ENCODE assay signal across 32 cellular contexts in genomic region chr10:3672220-3672619, GRCh38.
"Had no signal": no experiment of that assay in that cellular context is flagged by ENCODE, and none has a peak within 500 bp of the region (broad histone marks: within the 10 kb centered on the region; RNA-seq: fewer than 3 reads in every experiment).

No MANE protein-coding gene starts in this region.

- H3K27me3 Mint-ChIP-seq: effector memory CD8-positive, alpha-beta T cell had no signal

- H3K4me3 ChIP-seq: heart left ventricle, pancreas, prostate gland, sigmoid colon, smooth muscle cell, uterus had no signal

- FAIRE-seq: astrocyte, pancreas, TTC549 had no signal

- ATAC-seq: effector memory CD8-positive, alpha-beta T cell; foreskin keratinocyte; heart left ventricle; pancreas; stimulated activated memory B cell treated with anti-CD40 and anti-IgM and Interleukin-4, amounts not matched to agents 10 μg/mL and 1 μg/mL and 100 μg/mL, for 72 hours; stimulated activated naive CD8-positive, alpha-beta T cell treated with anti-CD3 and anti-CD28 coated beads, Interleukin-15, amount 100 ng/mL, for 72 hours had no signal

- H3K27me3 ChIP-seq: foreskin keratinocyte, heart left ventricle, pancreas, sigmoid colon, uterus had no signal

- H3K36me3 ChIP-seq: heart left ventricle, pancreas, prostate gland, sigmoid colon, uterus had no signal

- H3K4me1 ChIP-seq: foreskin keratinocyte, prostate gland, sigmoid colon, uterus had no signal

- H3K27ac ChIP-seq: foreskin keratinocyte, heart left ventricle, pancreas, prostate gland, sigmoid colon, uterus, VCaP had no signal

- H3K9me3 Mint-ChIP-seq: activated naive CD4-positive, alpha-beta T cell treated with anti-CD3 and anti-CD28 coated beads for 36 hours; effector memory CD8-positive, alpha-beta T cell; immature natural killer cell; mesothelial cell of epicardium; naive B cell; stimulated activated memory B cell treated with anti-CD40 and anti-IgM and Interleukin-4, amounts not matched to agents 10 μg/mL and 1 μg/mL and 100 μg/mL, for 72 hours; stimulated activated naive CD8-positive, alpha-beta T cell treated with anti-CD3 and anti-CD28 coated beads, Interleukin-15, amount 100 ng/mL, for 72 hours; type B pancreatic cell had no signal

- DNase-seq: activated CD4-positive, alpha-beta T cell treated with anti-CD3 and anti-CD28 coated beads for 4 hours; activated CD4-positive, alpha-beta T cell treated with anti-CD3 and anti-CD28 coated beads, Interleukin-2, amount 50 U/mL, for 4 hours; activated effector memory CD4-positive, alpha-beta T cell treated with anti-CD3 and anti-CD28 coated beads, Interleukin-2, amount 50 U/mL, for 16 hours; activated naive CD4-positive, alpha-beta T cell treated with anti-CD3 and anti-CD28 coated beads for 36 hours; amniotic stem cell; caudate nucleus; cortex of kidney; effector memory CD8-positive, alpha-beta T cell; erythroblast; foreskin keratinocyte; heart left ventricle; hypothalamus; immature natural killer cell; naive B cell; nephron progenitor cell; pancreas; sigmoid colon; stimulated activated CD4-positive, alpha-beta T cell treated with anti-CD3 and anti-CD28 coated beads, Interleukin-1b, Interleukin-23, amount 100 ng/mL, for 48 hours; stimulated activated CD4-positive, alpha-beta T cell treated with anti-CD3 and anti-CD28 coated beads, Interleukin-4, amount 100 ng/mL, for 4 hours; stimulated activated CD8-positive, alpha-beta memory T cell treated with anti-CD3 and anti-CD28 coated beads, Interleukin-4, amount 100 ng/mL, for 48 hours; stimulated activated naive CD8-positive, alpha-beta T cell treated with anti-CD3 and anti-CD28 coated beads, Interleukin-15, amount 100 ng/mL, for 72 hours; substantia nigra; T-helper 9 cell; uterus had no signal

- H3K36me3 Mint-ChIP-seq: immature natural killer cell; mesothelial cell of epicardium; naive B cell; stimulated activated memory B cell treated with anti-CD40 and anti-IgM and Interleukin-4, amounts not matched to agents 10 μg/mL and 1 μg/mL and 100 μg/mL, for 72 hours; type B pancreatic cell had no signal

- H3K27ac Mint-ChIP-seq: activated naive CD4-positive, alpha-beta T cell treated with anti-CD3 and anti-CD28 coated beads for 36 hours; effector memory CD8-positive, alpha-beta T cell; immature natural killer cell; mesothelial cell of epicardium; nephron progenitor cell; stimulated activated memory B cell treated with anti-CD40 and anti-IgM and Interleukin-4, amounts not matched to agents 10 μg/mL and 1 μg/mL and 100 μg/mL, for 72 hours; stimulated activated naive CD8-positive, alpha-beta T cell treated with anti-CD3 and anti-CD28 coated beads, Interleukin-15, amount 100 ng/mL, for 72 hours; type B pancreatic cell had no signal

- H3K4me2 ChIP-seq: smooth muscle cell had no signal

- H3K4me3 Mint-ChIP-seq: activated naive CD4-positive, alpha-beta T cell treated with anti-CD3 and anti-CD28 coated beads for 36 hours; effector memory CD8-positive, alpha-beta T cell; immature natural killer cell; mesothelial cell of epicardium; naive B cell; nephron progenitor cell; stimulated activated memory B cell treated with anti-CD40 and anti-IgM and Interleukin-4, amounts not matched to agents 10 μg/mL and 1 μg/mL and 100 μg/mL, for 72 hours; stimulated activated naive CD8-positive, alpha-beta T cell treated with anti-CD3 and anti-CD28 coated beads, Interleukin-15, amount 100 ng/mL, for 72 hours; type B pancreatic cell had no signal

- H3K9me3 ChIP-seq: heart left ventricle, pancreas, prostate gland, sigmoid colon, uterus had no signal
